8 cellular contexts compared by ENCODE assay signal in the genomic region with DNA sequence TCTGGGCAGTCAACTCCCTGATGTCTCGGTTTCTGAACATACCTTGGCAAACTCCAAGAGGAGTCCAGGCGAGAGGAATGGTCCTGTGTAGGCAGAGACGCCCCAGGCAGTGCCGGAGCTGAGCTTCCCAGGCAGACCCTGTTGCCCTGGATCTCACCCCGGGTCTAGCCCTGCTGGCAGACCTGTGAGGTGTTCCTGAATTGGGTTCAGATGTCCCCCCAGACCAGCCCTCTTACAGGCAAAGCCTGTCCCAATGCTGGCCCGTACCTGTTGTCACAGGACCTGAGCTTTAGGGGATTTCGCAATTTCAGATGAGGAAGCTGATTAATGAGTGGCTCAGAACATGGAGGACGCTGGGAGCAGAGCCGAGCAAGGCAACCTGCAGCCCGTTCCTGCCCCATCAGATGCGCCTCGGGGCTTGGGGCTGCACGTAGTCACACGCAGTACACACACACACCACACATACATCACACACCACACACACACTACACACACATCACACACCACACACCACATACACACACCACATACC. TPM values are rescaled to one million over a fixed set of nuclear protein-coding genes. Genes with fewer than 3 reads are reported as not detected.
DNase-seq lines count a peak whose midpoint lies in the region; ATAC-seq and TF ChIP-seq lines count a peak whose summit lies in the region.

No MANE protein-coding gene starts in this region.

- TF ChIP-seq CTCF in WTC11 (IDR thresholded peaks at IDR 0.05), result no peak

- DNase-seq in activated CD4-positive, CD25-positive, alpha-beta regulatory T cell (lab: John Stamatoyannopoulos, UW), result no peak
- DNase-seq in WTC11 (ENCODE audit: low spot score) (no peak), retina (no peak), SHP77 treated with DMSO at 0.1 percent for 48 hours (lab: John Stamatoyannopoulos, UW) (no peak)
- peak; percentile 38 to 43 (median 40) for DNase-seq in effector memory CD8-positive, alpha-beta T cell
- peak; percentile 71 for DNase-seq in stimulated activated CD4-positive, alpha-beta T cell treated with anti-CD3 and anti-CD28 coated beads, Interleukin-15, amount 100 ng/mL, for 24 hours

- POLR2A ChIA-PET in WTC11 (lab: Charles Lee), result no interaction called here

- no peaks in the 10 kb centered on the region for H3K4me1 Mint-ChIP-seq in WTC11
- no peaks in the 10 kb centered on the region for H3K4me1 Mint-ChIP-seq in effector memory CD8-positive, alpha-beta T cell (ENCODE audit: low read depth in 2 of 2)

- no peak overlapping the region for H3K4me3 Mint-ChIP-seq in WTC11
- H3K4me3 Mint-ChIP-seq in effector memory CD8-positive, alpha-beta T cell, result no peak overlapping the region

- H3K9me3 Mint-ChIP-seq in WTC11, result peaks cover 7% of the 10 kb centered on the region
- H3K9me3 Mint-ChIP-seq in effector memory CD8-positive, alpha-beta T cell, result no peaks in the 10 kb centered on the region

- CTCF ChIA-PET in WTC11 (lab: Charles Lee), result interaction anchor here (1.0 to 1.2 kb wide), 3 partner anchors 22 to 54 kb away, joined by 3 to 9 read pairs (median 4); no protein-coding TSS in a partner anchor

- H3K27ac Mint-ChIP-seq in WTC11, result no peak overlapping the region
- H3K27ac Mint-ChIP-seq in effector memory CD8-positive, alpha-beta T cell, result no peak overlapping the region

- H3K27me3 Mint-ChIP-seq in WTC11 (ENCODE audit: low read depth), result peaks cover 17% of the 10 kb centered on the region
- peaks cover 10 to 21% of the 10 kb centered on the region in 2 donors for H3K27me3 Mint-ChIP-seq in effector memory CD8-positive, alpha-beta T cell

- peaks cover 4% of the 10 kb centered on the region; the same call in 1 of the 2 replicates for H3K36me3 Mint-ChIP-seq in WTC11
- no peaks in the 10 kb centered on the region for H3K36me3 Mint-ChIP-seq in effector memory CD8-positive, alpha-beta T cell (ENCODE audit: insufficient read depth)

- peak; percentile 81 to 85 for ATAC-seq in activated CD4-positive, CD25-positive, alpha-beta regulatory T cell treated with anti-CD3 and anti-CD28 coated beads, Interleukin-2, amount 50 U/mL, for 24 hours
- ATAC-seq in WTC11 (peak; percentile 79), HG03095 (IDR thresholded peaks at IDR 0.05; ENCODE audit: unreplicated experiment) (no peak)
- ATAC-seq in effector memory CD8-positive, alpha-beta T cell (replicated peaks), result peak; percentile 68

TF ChIP-seq in WTC11, 78 proteins besides CTCF, POLR2A, EP300 and RAD21:
- TF ChIP-seq, protein P1, sequence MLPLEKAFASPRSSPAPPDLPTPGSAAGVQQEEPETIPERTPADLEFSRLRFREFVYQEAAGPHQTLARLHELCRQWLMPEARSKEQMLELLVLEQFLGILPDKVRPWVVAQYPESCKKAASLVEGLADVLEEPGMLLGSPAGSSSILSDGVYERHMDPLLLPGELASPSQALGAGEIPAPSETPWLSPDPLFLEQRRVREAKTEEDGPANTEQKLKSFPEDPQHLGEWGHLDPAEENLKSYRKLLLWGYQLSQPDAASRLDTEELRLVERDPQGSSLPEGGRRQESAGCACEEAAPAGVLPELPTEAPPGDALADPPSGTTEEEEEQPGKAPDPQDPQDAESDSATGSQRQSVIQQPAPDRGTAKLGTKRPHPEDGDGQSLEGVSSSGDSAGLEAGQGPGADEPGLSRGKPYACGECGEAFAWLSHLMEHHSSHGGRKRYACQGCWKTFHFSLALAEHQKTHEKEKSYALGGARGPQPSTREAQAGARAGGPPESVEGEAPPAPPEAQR (CRISPR knock-in tag; IDR thresholded peaks at IDR 0.05), result no peak
- TF ChIP-seq, protein P2, sequence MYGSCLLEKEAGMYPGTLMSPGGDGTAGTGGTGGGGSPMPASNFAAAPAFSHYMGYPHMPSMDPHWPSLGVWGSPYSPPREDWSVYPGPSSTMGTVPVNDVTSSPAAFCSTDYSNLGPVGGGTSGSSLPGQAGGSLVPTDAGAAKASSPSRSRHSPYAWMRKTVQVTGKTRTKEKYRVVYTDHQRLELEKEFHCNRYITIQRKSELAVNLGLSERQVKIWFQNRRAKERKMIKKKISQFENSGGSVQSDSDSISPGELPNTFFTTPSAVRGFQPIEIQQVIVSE (CRISPR knock-in tag; IDR thresholded peaks at IDR 0.05; ENCODE audit: borderline replicate concordance), result no peak
- TF ChIP-seq, protein P3, sequence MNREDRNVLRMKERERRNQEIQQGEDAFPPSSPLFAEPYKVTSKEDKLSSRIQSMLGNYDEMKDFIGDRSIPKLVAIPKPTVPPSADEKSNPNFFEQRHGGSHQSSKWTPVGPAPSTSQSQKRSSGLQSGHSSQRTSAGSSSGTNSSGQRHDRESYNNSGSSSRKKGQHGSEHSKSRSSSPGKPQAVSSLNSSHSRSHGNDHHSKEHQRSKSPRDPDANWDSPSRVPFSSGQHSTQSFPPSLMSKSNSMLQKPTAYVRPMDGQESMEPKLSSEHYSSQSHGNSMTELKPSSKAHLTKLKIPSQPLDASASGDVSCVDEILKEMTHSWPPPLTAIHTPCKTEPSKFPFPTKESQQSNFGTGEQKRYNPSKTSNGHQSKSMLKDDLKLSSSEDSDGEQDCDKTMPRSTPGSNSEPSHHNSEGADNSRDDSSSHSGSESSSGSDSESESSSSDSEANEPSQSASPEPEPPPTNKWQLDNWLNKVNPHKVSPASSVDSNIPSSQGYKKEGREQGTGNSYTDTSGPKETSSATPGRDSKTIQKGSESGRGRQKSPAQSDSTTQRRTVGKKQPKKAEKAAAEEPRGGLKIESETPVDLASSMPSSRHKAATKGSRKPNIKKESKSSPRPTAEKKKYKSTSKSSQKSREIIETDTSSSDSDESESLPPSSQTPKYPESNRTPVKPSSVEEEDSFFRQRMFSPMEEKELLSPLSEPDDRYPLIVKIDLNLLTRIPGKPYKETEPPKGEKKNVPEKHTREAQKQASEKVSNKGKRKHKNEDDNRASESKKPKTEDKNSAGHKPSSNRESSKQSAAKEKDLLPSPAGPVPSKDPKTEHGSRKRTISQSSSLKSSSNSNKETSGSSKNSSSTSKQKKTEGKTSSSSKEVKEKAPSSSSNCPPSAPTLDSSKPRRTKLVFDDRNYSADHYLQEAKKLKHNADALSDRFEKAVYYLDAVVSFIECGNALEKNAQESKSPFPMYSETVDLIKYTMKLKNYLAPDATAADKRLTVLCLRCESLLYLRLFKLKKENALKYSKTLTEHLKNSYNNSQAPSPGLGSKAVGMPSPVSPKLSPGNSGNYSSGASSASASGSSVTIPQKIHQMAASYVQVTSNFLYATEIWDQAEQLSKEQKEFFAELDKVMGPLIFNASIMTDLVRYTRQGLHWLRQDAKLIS (CRISPR knock-in tag; IDR thresholded peaks at IDR 0.05; ENCODE audit: borderline replicate concordance), result no peak

RNA-seq across cellular contexts. Expression of a gene that starts 38.5 kb away (rescaled TPM):
- total RNA-seq in WTC11 (2021), result 44.8 to 46.3 TPM (median 46.1 TPM) in 3 replicates

Comparison
In these comparisons a context has a peak if more than half of its experiments do, and no peak if none do; other contexts are left out.
1. DNase-seq: peak in effector memory CD8-positive, alpha-beta T cell (3 of 3) and stimulated activated CD4-positive, alpha-beta T cell treated with anti-CD3 and anti-CD28 coated beads, Interleukin-15, amount 100 ng/mL, for 24 hours (single experiment); none in activated CD4-positive, CD25-positive, alpha-beta regulatory T cell (0 of 4), WTC11 (single experiment), retina (single experiment) and SHP77 treated with DMSO at 0.1 percent for 48 hours (single experiment).